Comparison of ENCODE assay signal across 7 cellular contexts in genomic region chr7:108456845-108457540, GRCh38. TPM values are rescaled to one million over a fixed set of nuclear protein-coding genes. Genes with fewer than 3 reads are reported as not detected.
DNase-seq lines count a peak whose midpoint lies in the region; FAIRE-seq and TF ChIP-seq lines count a peak whose summit lies in the region.

No MANE protein-coding gene starts in this region.

- BruUV-seq in endothelial cell of umbilical vein (replicated peaks; lab: Mats Ljungman, UMichigan): no TSS peak

- peak overlapping the region; percentile 90 for H3K4me2 ChIP-seq in endothelial cell of umbilical vein (ENCODE audit: insufficient read depth, low read length)

- H3K27ac ChIP-seq in SJCRH30 (no peak overlapping the region), endothelial cell of umbilical vein (ENCODE audit: insufficient read depth, low read depth, low read length) (no peak overlapping the region)

- H3K9me3 ChIP-seq in SJCRH30 (replicated peaks) (no peaks in the 10 kb centered on the region), endothelial cell of umbilical vein (replicated peaks; ENCODE audit: control insufficient read depth, insufficient read depth, low read length) (no peaks in the 10 kb centered on the region)

- no peaks in the 10 kb centered on the region for H3K27me3 ChIP-seq in SJCRH30
- H3K27me3 ChIP-seq in endothelial cell of umbilical vein (ENCODE audit: control insufficient read depth in 2 of 2, insufficient read depth in 2 of 2, low read length in 2 of 2): no peaks in the 10 kb centered on the region

- H3K27me3 Mint-ChIP-seq in progenitor cell of endocrine pancreas: peaks cover 33% of the 10 kb centered on the region

- peaks cover 6% of the 10 kb centered on the region for H3K4me1 Mint-ChIP-seq in progenitor cell of endocrine pancreas (ENCODE audit: low read depth)

- H3K9me3 Mint-ChIP-seq in progenitor cell of endocrine pancreas (ENCODE audit: low read depth): no peaks in the 10 kb centered on the region

- H3K79me2 ChIP-seq in endothelial cell of umbilical vein (ENCODE audit: control insufficient read depth, insufficient read depth, low read length): peaks cover 35% of the 10 kb centered on the region

- H3K27ac Mint-ChIP-seq in progenitor cell of endocrine pancreas: peak overlapping the region; percentile 76

- H3K36me3 ChIP-seq in SJCRH30 (no peaks in the 10 kb centered on the region), endothelial cell of umbilical vein (ENCODE audit: control insufficient read depth in 2 of 2, extremely low read depth in 1 of 2, insufficient read depth in 2 of 2, low read length in 2 of 2) (no peaks in the 10 kb centered on the region)

- H3K4me1 ChIP-seq in SJCRH30: no peaks in the 10 kb centered on the region; the same call in 1 of the 2 replicates
- peaks cover 31% of the 10 kb centered on the region for H3K4me1 ChIP-seq in endothelial cell of umbilical vein (ENCODE audit: control insufficient read depth, extremely low read depth, insufficient read depth, low read length)

- TF ChIP-seq POLR2A in endothelial cell of umbilical vein (IDR thresholded peaks at IDR 0.05; ENCODE audit: low read depth, low read length): no peak

- H4K20me1 ChIP-seq in endothelial cell of umbilical vein (replicated peaks; ENCODE audit: control insufficient read depth, extremely low read depth, insufficient read depth, low read length): no peaks in the 10 kb centered on the region

- TF ChIP-seq CTCF in endothelial cell of umbilical vein (IDR thresholded peaks at IDR 0.05; ENCODE audit: extremely low read depth in 1 of 2, insufficient read depth in 1 of 2, low read depth in 1 of 2, low read length in 2 of 2): no peak
- TF ChIP-seq CTCF in progenitor cell of endocrine pancreas (IDR thresholded peaks at IDR 0.05; ENCODE audit: unreplicated experiment): no peak

- dilution Hi-C loops in endothelial cell of umbilical vein (cut with MboI; ENCODE audit: extremely low pct_ligation_motif_present, low sequenced_read_pairs): no loop called here

- intact Hi-C loops in endothelial cell of umbilical vein (cut with micrococcal nuclease): loop anchor here (1.0 kb wide), 1 partner anchor 276 kb away; no protein-coding TSS in a partner anchor

- H3K9me1 ChIP-seq in endothelial cell of umbilical vein (replicated peaks; ENCODE audit: control insufficient read depth, extremely low read depth, insufficient read depth, low read length): no peaks in the 10 kb centered on the region

- DNase-seq in SJCRH30: no peak
- no peak for DNase-seq in endothelial cell of umbilical vein (ENCODE audit: low read depth, low spot score)
- DNase-seq in progenitor cell of endocrine pancreas (ENCODE audit: low spot score, unreplicated experiment): no peak
- DNase-seq in stimulated activated CD4-positive, alpha-beta T cell treated with anti-CD3 and anti-CD28 coated beads, Interleukin-12 subunit alpha, Interleukin-12 subunit beta, amount 100 ng/mL, for 4 hours: no peak
- DNase-seq in NCI-H2196 (lab: John Stamatoyannopoulos, UW; ENCODE audit: unreplicated experiment): no peak
- no peak for DNase-seq in hippocampal formation (lab: John Stamatoyannopoulos, UW)

- POLR2A ChIA-PET in endothelial cell of umbilical vein (lab: Charles Lee): interaction anchor here (0.9 kb wide), 1 partner anchor 69 kb away, joined by 3 read pairs; the partner anchor contains the start of gene PNPLA8

- H3K4me3 ChIP-seq in GM08714 (ENCODE audit: low read length): peak overlapping the region; percentile 61; the same call in 1 of the 2 replicates
- H3K4me3 ChIP-seq in SJCRH30: peak overlapping the region; percentile 75
- H3K4me3 ChIP-seq in endothelial cell of umbilical vein (replicated peaks in 1 of 3; ENCODE audit: insufficient read depth in 1 of 3, low read depth in 1 of 3, low read length in 3 of 3): peak overlapping the region; percentile 64 to 95 (median 65)

- peak overlapping the region; percentile 45 for H2AFZ ChIP-seq in endothelial cell of umbilical vein (ENCODE audit: low read depth, low read length)

- CTCF ChIA-PET in endothelial cell of umbilical vein (lab: Charles Lee): interaction anchor here (0.8 to 6.1 kb wide), 11 partner anchors 11 to 292 kb away, joined by 3 to 88 read pairs (median 5); no protein-coding TSS in a partner anchor

- no peak for FAIRE-seq in endothelial cell of umbilical vein (lab: Jason Lieb, UNC)

- H3K9ac ChIP-seq in endothelial cell of umbilical vein (replicated peaks; ENCODE audit: extremely low read depth, insufficient read depth, low read length): peak overlapping the region; percentile 37

- peak overlapping the region; percentile 94 for H3K4me3 Mint-ChIP-seq in progenitor cell of endocrine pancreas (ENCODE audit: low read depth)

- no peaks in the 10 kb centered on the region for H3K36me3 Mint-ChIP-seq in progenitor cell of endocrine pancreas (ENCODE audit: insufficient read depth)

TF ChIP-seq in endothelial cell of umbilical vein, 7 proteins besides CTCF, POLR2A, EP300 and RAD21:
- TF ChIP-seq POLR2AphosphoS5 (IDR thresholded peaks at IDR 0.05; ENCODE audit: insufficient read depth, low read depth, low read length): no peak
- no peak for TF ChIP-seq GATA2 (IDR thresholded peaks at IDR 0.05; ENCODE audit: insufficient read depth, insufficient read length, low read depth, low read length)
- TF ChIP-seq MAX (IDR thresholded peaks at IDR 0.05; ENCODE audit: insufficient read depth, insufficient read length): no peak
- TF ChIP-seq MYC (IDR thresholded peaks at IDR 0.05; ENCODE audit: low read depth, low read length): no peak
- TF ChIP-seq JUN (IDR thresholded peaks at IDR 0.05; ENCODE audit: borderline replicate concordance, insufficient read depth, insufficient read length, low read depth): no peak
- no peak for TF ChIP-seq EZH2 (IDR thresholded peaks at IDR 0.05; ENCODE audit: borderline replicate concordance, low read depth, low read length, severe bottlenecking)
- no peak for TF ChIP-seq FOS (IDR thresholded peaks at IDR 0.05; ENCODE audit: borderline replicate concordance, insufficient read depth, low read length)

RNA-seq across cellular contexts. Expression of gene NRCAM, which starts 0.8 kb away (rescaled TPM):
- 28.5 and 30.8 TPM in 2 replicates for total RNA-seq in SJCRH30 (2014; rRNA removed; shearing (Covaris generic))
- total RNA-seq in endothelial cell of umbilical vein: 47.6 and 49.0 TPM in 2 replicates
- 21.9 and 26.0 TPM in 2 replicates for polyA plus RNA-seq in endothelial cell of umbilical vein
- 28.9 and 30.4 TPM in 2 replicates for polyA plus RNA-seq in endothelial cell of umbilical vein (2011; cell fraction: cytosol; rRNA removed)
- 42.7 and 61.6 TPM in 2 replicates for polyA plus RNA-seq in endothelial cell of umbilical vein (2011; cell fraction: nucleus; rRNA removed)
- 57.5 and 69.1 TPM in 2 replicates for polyA plus RNA-seq in endothelial cell of umbilical vein (2012)
- 65.7 and 70.2 TPM in 2 replicates for polyA minus RNA-seq in endothelial cell of umbilical vein
- polyA minus RNA-seq in endothelial cell of umbilical vein (2011; cell fraction: cytosol; rRNA and poly(A)+ RNA removed): not detected
- 81.7 and 124 TPM in 2 replicates for polyA minus RNA-seq in endothelial cell of umbilical vein (2011; cell fraction: nucleus; rRNA and poly(A)+ RNA removed)
- total RNA-seq in progenitor cell of endocrine pancreas: 19.2 and 19.9 TPM in 2 replicates
